ENCODE assay signal across 14 cellular contexts in genomic region chr4:105923507-105924238, GRCh38. TPM values are rescaled to one million over a fixed set of nuclear protein-coding genes. Genes with fewer than 3 reads are reported as not detected.
DNase-seq lines count a peak whose midpoint lies in the region; ATAC-seq and TF ChIP-seq lines count a peak whose summit lies in the region.
"Had no signal": no experiment of that assay in that cellular context is flagged by ENCODE, and none has a peak within 500 bp of the region (broad histone marks: within the 10 kb centered on the region; RNA-seq: fewer than 3 reads in every experiment).

No MANE protein-coding gene starts in this region.

- H3K4me1 ChIP-seq in Caco-2: no peaks in the 10 kb centered on the region
- peaks cover 14% of the 10 kb centered on the region for H3K4me1 ChIP-seq in RWPE2 (ENCODE audit: insufficient read depth, poor library complexity, severe bottlenecking)
- peaks cover 12% of the 10 kb centered on the region for H3K4me1 ChIP-seq in foreskin keratinocyte
- H3K4me1 ChIP-seq in psoas muscle: no peaks in the 10 kb centered on the region
- H3K4me1 ChIP-seq in PC-9 (replicated peaks; ENCODE audit: insufficient read depth): no peaks in the 10 kb centered on the region

- peak; percentile 25 to 59 for DNase-seq in Caco-2
- DNase-seq in RWPE2 (ENCODE audit: low spot score): no peak
- DNase-seq in foreskin keratinocyte: peak; percentile 22 to 67
- no peak for DNase-seq in psoas muscle
- DNase-seq in activated CD8-positive, alpha-beta memory T cell treated with anti-CD3 and anti-CD28 coated beads, Interleukin-2, amount 10 ng/mL, durations not matched to agents 7 days and 5 days: no peak
- DNase-seq in PC-9: no peak
- DNase-seq: activated CD4-positive, alpha-beta T cell treated with anti-CD3 and anti-CD28 coated beads for 4 hours; activated T-cell treated with anti-CD3 and anti-CD28 coated beads, Interleukin-2, amount 50 U/mL, for 4 hours; NCI-H510A treated with DMSO at 0.1 percent for 48 hours had no signal

- ATAC-seq in RWPE2 (ENCODE audit: low read depth): peak; percentile 96
- ATAC-seq in foreskin keratinocyte: peak; percentile 84
- ATAC-seq in psoas muscle: peak in 3 of 4 donors; percentile 63 to 90 (median 73)
- ATAC-seq in HG03045 (IDR thresholded peaks at IDR 0.05; ENCODE audit: unreplicated experiment): no peak
- ATAC-seq in activated CD8-positive, alpha-beta memory T cell treated with anti-CD3 and anti-CD28 coated beads, Interleukin-2, amount 10 ng/mL, durations not matched to agents 7 days and 5 days: no peak
- no peak for ATAC-seq in HG02840 (IDR thresholded peaks at IDR 0.05; ENCODE audit: low FRiP score, unreplicated experiment)
- ATAC-seq: activated T-cell treated with anti-CD3 and anti-CD28 coated beads, Interleukin-2, amount 50 U/mL, for 4 hours; gastroesophageal sphincter had no signal

- TF ChIP-seq CTCF in Caco-2 (IDR thresholded peaks at IDR 0.05; ENCODE audit: insufficient read depth in 1 of 2, low read depth in 1 of 2, low read length in 1 of 2, severe bottlenecking in 1 of 2, unreplicated experiment in 1 of 2) (no peak), RWPE2 (IDR thresholded peaks at IDR 0.05; ENCODE audit: poor library complexity, severe bottlenecking) (no peak), foreskin keratinocyte (conservative IDR thresholded peaks at IDR 0.05) (no peak), psoas muscle (IDR thresholded peaks at IDR 0.05) (no peak), PC-9 (conservative IDR thresholded peaks at IDR 0.05) (no peak)

- no peak overlapping the region for H3K4me3 ChIP-seq in Caco-2 (ENCODE audit: low read depth, low read length)
- no peak overlapping the region for H3K4me3 ChIP-seq in RWPE2 (ENCODE audit: severe bottlenecking)
- H3K4me3 ChIP-seq in psoas muscle: no peak overlapping the region
- no peak overlapping the region for H3K4me3 ChIP-seq in PC-9
- H3K4me3 ChIP-seq: gastroesophageal sphincter had no signal

- no TSS peak for BruUV-seq in Caco-2 (replicated peaks; lab: Mats Ljungman, UMichigan)
- BruUV-seq in PC-9 (replicated peaks; lab: Mats Ljungman, UMichigan): no TSS peak

- peak overlapping the region; percentile 54 for H3K27ac ChIP-seq in RWPE2 (ENCODE audit: poor library complexity, severe bottlenecking)
- H3K27ac ChIP-seq in foreskin keratinocyte: no peak overlapping the region
- no peak overlapping the region for H3K27ac ChIP-seq in psoas muscle
- H3K27ac ChIP-seq in PC-9: no peak overlapping the region
- H3K27ac ChIP-seq: gastroesophageal sphincter had no signal

- H3K27me3 Mint-ChIP-seq in Caco-2 (ENCODE audit: insufficient read depth, unreplicated experiment): no peaks in the 10 kb centered on the region
- peaks cover 6% of the 10 kb centered on the region for H3K27me3 Mint-ChIP-seq in activated CD8-positive, alpha-beta memory T cell treated with anti-CD3 and anti-CD28 coated beads, Interleukin-2, amount 10 ng/mL, durations not matched to agents 7 days and 5 days

- no peaks in the 10 kb centered on the region for H3K9me2 ChIP-seq in PC-9 (ENCODE audit: insufficient read depth)

- H3K36me3 ChIP-seq in Caco-2 (ENCODE audit: control insufficient read depth, insufficient read depth, low read length) (no peaks in the 10 kb centered on the region), RWPE2 (ENCODE audit: low read depth) (no peaks in the 10 kb centered on the region), psoas muscle (ENCODE audit: insufficient read depth in 1 of 2, low read depth in 1 of 2) (no peaks in the 10 kb centered on the region), PC-9 (ENCODE audit: low read depth) (no peaks in the 10 kb centered on the region)

- H3K9me3 ChIP-seq in Caco-2 (no peaks in the 10 kb centered on the region), RWPE2 (ENCODE audit: severe bottlenecking) (no peaks in the 10 kb centered on the region), psoas muscle (no peaks in the 10 kb centered on the region), PC-9 (ENCODE audit: insufficient read depth, low read depth) (no peaks in the 10 kb centered on the region)
- H3K9me3 ChIP-seq: gastroesophageal sphincter had no signal

- no peaks in the 10 kb centered on the region for H3F3A ChIP-seq in PC-9 (ENCODE audit: insufficient read depth, low read depth)

- no peak overlapping the region for H3K27ac Mint-ChIP-seq in Caco-2 (ENCODE audit: unreplicated experiment)
- H3K27ac Mint-ChIP-seq in activated CD8-positive, alpha-beta memory T cell treated with anti-CD3 and anti-CD28 coated beads, Interleukin-2, amount 10 ng/mL, durations not matched to agents 7 days and 5 days: no peak overlapping the region
- H3K27ac Mint-ChIP-seq: IgD-negative memory B cell had no signal

- peak overlapping the region; percentile 6 for H3K4me3 Mint-ChIP-seq in Caco-2 (ENCODE audit: unreplicated experiment)
- no peak overlapping the region for H3K4me3 Mint-ChIP-seq in activated CD8-positive, alpha-beta memory T cell treated with anti-CD3 and anti-CD28 coated beads, Interleukin-2, amount 10 ng/mL, durations not matched to agents 7 days and 5 days
- H3K4me3 Mint-ChIP-seq: activated T-cell treated with anti-CD3 and anti-CD28 coated beads, Interleukin-2, amount 50 U/mL, for 4 hours; IgD-negative memory B cell had no signal

- peaks cover 9% of the 10 kb centered on the region for H3K4me1 Mint-ChIP-seq in Caco-2 (ENCODE audit: low read depth, unreplicated experiment)
- no peaks in the 10 kb centered on the region for H3K4me1 Mint-ChIP-seq in activated CD8-positive, alpha-beta memory T cell treated with anti-CD3 and anti-CD28 coated beads, Interleukin-2, amount 10 ng/mL, durations not matched to agents 7 days and 5 days
- H3K4me1 Mint-ChIP-seq: IgD-negative memory B cell had no signal

- H3K9me3 Mint-ChIP-seq in Caco-2 (ENCODE audit: unreplicated experiment): no peaks in the 10 kb centered on the region
- no peaks in the 10 kb centered on the region for H3K9me3 Mint-ChIP-seq in activated CD8-positive, alpha-beta memory T cell treated with anti-CD3 and anti-CD28 coated beads, Interleukin-2, amount 10 ng/mL, durations not matched to agents 7 days and 5 days (ENCODE audit: low read depth)
- H3K9me3 Mint-ChIP-seq: activated T-cell treated with anti-CD3 and anti-CD28 coated beads, Interleukin-2, amount 50 U/mL, for 4 hours; IgD-negative memory B cell had no signal

- intact Hi-C loops in Caco-2 (cut with micrococcal nuclease; ENCODE audit: unreplicated experiment): no loop called here
- intact Hi-C loops in psoas muscle (cut with DNase I): no loop called here
- intact Hi-C loops in PC-9 (cut with micrococcal nuclease; ENCODE audit: unreplicated experiment): no loop called here

- no peaks in the 10 kb centered on the region for H3K79me2 ChIP-seq in PC-9 (ENCODE audit: low read depth)

- no peak overlapping the region for H3K4me2 ChIP-seq in PC-9

- H2AFZ ChIP-seq in PC-9: no peak overlapping the region

- H4K20me1 ChIP-seq in PC-9 (ENCODE audit: insufficient read depth): no peaks in the 10 kb centered on the region

- 43 to 54% (median 45%) methylated on average over 7 of the region's 7 CpGs for WGBS in psoas muscle, 3 donors

- POLR2A ChIA-PET in Caco-2 (lab: Charles Lee) (no interaction called here), PC-9 (lab: Charles Lee; ENCODE audit: unreplicated experiment) (no interaction called here)

- H3K36me3 Mint-ChIP-seq in Caco-2 (ENCODE audit: insufficient read depth, unreplicated experiment): peaks cover 7% of the 10 kb centered on the region
- no peaks in the 10 kb centered on the region for H3K36me3 Mint-ChIP-seq in activated CD8-positive, alpha-beta memory T cell treated with anti-CD3 and anti-CD28 coated beads, Interleukin-2, amount 10 ng/mL, durations not matched to agents 7 days and 5 days
- H3K36me3 Mint-ChIP-seq: IgD-negative memory B cell had no signal

- CTCF ChIA-PET in Caco-2 (lab: Charles Lee) (no interaction called here), PC-9 (lab: Charles Lee) (no interaction called here)
- CTCF ChIA-PET in activated CD8-positive, alpha-beta memory T cell treated with anti-CD3 and anti-CD28 coated beads, Interleukin-2, amount 10 ng/mL, durations not matched to agents 7 days and 5 days (lab: Charles Lee): no interaction called here

- H3K27me3 ChIP-seq in Caco-2 (replicated peaks; ENCODE audit: control insufficient read depth, insufficient read depth, low read length): no peaks in the 10 kb centered on the region
- no peaks in the 10 kb centered on the region for H3K27me3 ChIP-seq in RWPE2 (ENCODE audit: insufficient read depth, poor library complexity, severe bottlenecking)
- H3K27me3 ChIP-seq in foreskin keratinocyte: no peaks in the 10 kb centered on the region
- H3K27me3 ChIP-seq in psoas muscle (ENCODE audit: insufficient read depth in 3 of 3, low read length in 2 of 3): no peaks in the 10 kb centered on the region
- no peaks in the 10 kb centered on the region for H3K27me3 ChIP-seq in PC-9 (ENCODE audit: insufficient read depth, low read depth)
- H3K27me3 ChIP-seq: gastroesophageal sphincter had no signal

RNA-seq across cellular contexts. Expression of gene NPNT, which starts 28.4 kb away (rescaled TPM):
- total RNA-seq in Caco-2 (2022) (41.8 and 42.1 TPM in 2 replicates), foreskin keratinocyte (0.51 and 1.4 TPM in 2 replicates), psoas muscle (10 to 100 TPM in 2 of 4 donors, 1 to 10 TPM in 1, under 1 TPM in 1; 0.98 to 18.8 (median 6.5) TPM), PC-9 (2021) (0.20 and 0.48 TPM in 2 replicates)
- polyA plus RNA-seq in foreskin keratinocyte (0.48 and 0.70 TPM in 2 replicates), psoas muscle (1 to 10 TPM; 1.8 to 5.4 (median 4.1) TPM)
- not detected for total RNA-seq in activated CD8-positive, alpha-beta memory T cell treated with anti-CD3 and anti-CD28 coated beads, Interleukin-2, amount 10 ng/mL, durations not matched to agents 7 days and 5 days
- total RNA-seq: T-helper 1 cell treated with Interleukin-12 subunit alpha and Interleukin-12 subunit beta and Interleukin-4 antibody, amounts not matched to agents 30 ng/mL and 1 ng/mL, for 36 hours had no signal
- polyA plus RNA-seq: IgD-negative memory B cell had no signal

Comparison
In these comparisons a context has a peak if more than half of its experiments do, and no peak if none do; other contexts are left out.
1. DNase-seq: peak in Caco-2 (2 of 2) and foreskin keratinocyte (2 of 2); none in RWPE2 (single experiment), psoas muscle (0 of 2), activated CD8-positive, alpha-beta memory T cell treated with anti-CD3 and anti-CD28 coated beads, Interleukin-2, amount 10 ng/mL, durations not matched to agents 7 days and 5 days (single experiment) and PC-9 (0 of 2).
2. ATAC-seq: peak in RWPE2 (single experiment), foreskin keratinocyte (single experiment) and psoas muscle (3 of 4); none in HG03045 (single experiment), activated CD8-positive, alpha-beta memory T cell treated with anti-CD3 and anti-CD28 coated beads, Interleukin-2, amount 10 ng/mL, durations not matched to agents 7 days and 5 days (single experiment) and HG02840 (single experiment).